Comparison of ENCODE assay signal across 8 cellular contexts in the genomic region with DNA sequence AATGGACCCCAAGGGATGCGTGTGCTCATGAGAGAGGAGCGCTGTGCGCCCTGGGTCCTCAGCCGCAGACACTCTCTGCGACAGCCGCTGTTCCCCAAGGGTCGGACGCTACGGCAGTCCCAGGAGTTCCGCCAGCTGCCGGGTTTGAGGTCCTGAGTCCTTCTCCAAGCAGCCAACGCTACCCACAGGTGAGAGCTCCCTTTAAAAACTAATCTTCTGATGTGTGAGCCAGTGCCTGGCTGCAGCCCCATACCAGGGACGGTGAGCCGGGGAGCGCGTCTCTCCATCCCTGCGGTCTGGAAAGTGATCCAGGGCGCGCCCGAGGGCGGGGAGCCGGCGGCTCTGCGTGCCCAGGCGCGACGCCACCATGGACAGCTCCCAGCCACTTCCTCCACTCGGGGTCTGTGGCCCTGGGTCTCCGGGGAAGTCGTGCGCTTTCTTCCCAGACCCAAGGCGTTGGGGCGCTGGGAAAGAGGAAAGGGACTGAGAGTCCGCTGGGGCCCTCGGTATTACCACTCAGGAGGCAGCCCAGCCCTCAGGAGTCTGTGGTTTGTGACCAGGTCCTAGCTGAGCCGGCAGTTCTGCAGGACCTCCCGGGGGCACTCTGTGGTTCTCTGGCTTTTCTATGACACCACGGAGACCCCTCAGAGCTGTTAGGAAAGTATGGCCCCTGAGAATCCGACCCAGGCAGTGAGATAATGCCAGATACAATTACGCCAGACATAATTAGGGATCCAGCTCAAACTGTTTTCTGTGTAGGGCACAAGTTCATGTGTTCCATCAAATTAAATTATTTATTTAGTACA. TPM values are rescaled to one million over a fixed set of nuclear protein-coding genes. Genes with fewer than 3 reads are reported as not detected.
A peak's percentile ranks its signal among the peaks of the same experiment; 100 is the strongest.
DNase-seq lines count a peak whose midpoint lies in the region; ATAC-seq and TF ChIP-seq lines count a peak whose summit lies in the region.

No MANE protein-coding gene starts in this region.

- H3K9me3 ChIP-seq in lower lobe of right lung, result no peaks in the 10 kb centered on the region

- no peak overlapping the region for H3K27ac Mint-ChIP-seq in central memory CD8-positive, alpha-beta T cell (ENCODE audit: low read depth)

- peak overlapping the region; percentile 58 for H3K4me3 ChIP-seq in lower lobe of right lung

- peaks cover 2% of the 10 kb centered on the region for H3K36me3 Mint-ChIP-seq in central memory CD8-positive, alpha-beta T cell (ENCODE audit: insufficient read depth)

- H3K4me1 Mint-ChIP-seq in central memory CD8-positive, alpha-beta T cell, result peaks cover 9% of the 10 kb centered on the region

- peak overlapping the region; percentile 46 for H3K4me3 Mint-ChIP-seq in central memory CD8-positive, alpha-beta T cell

- peaks cover under 1% of the 10 kb centered on the region for H3K36me3 ChIP-seq in lower lobe of right lung

- ATAC-seq in central memory CD8-positive, alpha-beta T cell (replicated peaks; ENCODE audit: extremely low read depth, poor library complexity, severe bottlenecking), result no peak
- ATAC-seq in lower lobe of right lung (peak; percentile 52 to 53), HG02981 (IDR thresholded peaks at IDR 0.05; ENCODE audit: unreplicated experiment) (no peak), GM21526 (IDR thresholded peaks at IDR 0.05; ENCODE audit: low FRiP score, unreplicated experiment) (no peak)

- peaks cover 24% of the 10 kb centered on the region for H3K27me3 ChIP-seq in lower lobe of right lung (ENCODE audit: low read depth)

- TF ChIP-seq CTCF in lower lobe of right lung (IDR thresholded peaks at IDR 0.05) (no peak), GM20000 (IDR thresholded peaks at IDR 0.05; ENCODE audit: extremely low read depth, missing control alignments) (no peak)

- H3K4me1 ChIP-seq in lower lobe of right lung, result peaks cover 51% of the 10 kb centered on the region

- DNase-seq in DMS79 treated with DMSO at 0.1 percent for 48 hours (lab: John Stamatoyannopoulos, UW), result peak; percentile 19
- peak; percentile 12 for DNase-seq in NCI-H146 treated with DMSO at 0.1 percent for 48 hours (lab: John Stamatoyannopoulos, UW; ENCODE audit: unreplicated experiment)
- no peak for DNase-seq in central memory CD8-positive, alpha-beta T cell (ENCODE audit: low spot score in 2 of 2)
- peak; percentile 73 for DNase-seq in lower lobe of right lung
- DNase-seq in GM20000 (ENCODE audit: low spot score), result no peak
- DNase-seq in NCI-H82 treated with DMSO at 0.1 percent for 48 hours (lab: John Stamatoyannopoulos, UW; ENCODE audit: unreplicated experiment), result no peak

- intact Hi-C loops in lower lobe of right lung (cut with DNase I), result no loop called here

- H3K27ac ChIP-seq in lower lobe of right lung, result no peak overlapping the region

- H3K9me3 Mint-ChIP-seq in central memory CD8-positive, alpha-beta T cell, result no peaks in the 10 kb centered on the region

- peaks cover 64% of the 10 kb centered on the region for H3K27me3 Mint-ChIP-seq in central memory CD8-positive, alpha-beta T cell

RNA-seq across cellular contexts. Expression of gene CEMIP, which starts 1.4 kb away (rescaled TPM):
- total RNA-seq in lower lobe of right lung, result 7.3 TPM

Comparison
In these comparisons a context has a peak if more than half of its experiments do, and no peak if none do; other contexts are left out.
1. DNase-seq: peak in DMS79 treated with DMSO at 0.1 percent for 48 hours (single experiment), NCI-H146 treated with DMSO at 0.1 percent for 48 hours (single experiment) and lower lobe of right lung (single experiment); none in central memory CD8-positive, alpha-beta T cell (0 of 2), GM20000 (single experiment) and NCI-H82 treated with DMSO at 0.1 percent for 48 hours (single experiment).
2. ATAC-seq: peak in lower lobe of right lung (2 of 2); none in central memory CD8-positive, alpha-beta T cell (single experiment), HG02981 (single experiment) and GM21526 (single experiment).